Comparison of ENCODE assay signal across 25 cellular contexts in genomic region chr19:30959011-30959410, GRCh38.
"Had no signal": no experiment of that assay in that cellular context is flagged by ENCODE, and none has a peak within 500 bp of the region (broad histone marks: within the 10 kb centered on the region; RNA-seq: fewer than 3 reads in every experiment).

No MANE protein-coding gene starts in this region.

- H3K9me3 Mint-ChIP-seq: dendritic cell treated with granulocyte-macrophage colony-stimulating factor and Interleukin-4, amounts not matched to agents 40 ng/mL and 50 ng/mL, for 4 days; effector memory CD8-positive, alpha-beta T cell; endodermal cell had no signal

- H3K9me3 ChIP-seq: colonic mucosa, gastrocnemius medialis, gastroesophageal sphincter had no signal

- DNase-seq: colonic mucosa; cortex of kidney; dermis blood vessel endothelial cell; dorsolateral prefrontal cortex; effector CD4-positive, alpha-beta T cell; effector CD8-positive, alpha-beta T cell; effector memory CD4-positive, alpha-beta T cell; effector memory CD8-positive, alpha-beta T cell; endodermal cell; erythroblast; esophagus squamous epithelium; foreskin fibroblast; foreskin keratinocyte; foreskin melanocyte; gastrocnemius medialis; glutamatergic neuron; head of caudate nucleus; heart left ventricle; heart right ventricle had no signal

- H3K4me1 ChIP-seq: colonic mucosa, esophagus squamous epithelium, foreskin keratinocyte, gastrocnemius medialis, gastroesophageal sphincter, heart left ventricle, heart right ventricle had no signal

- H3K36me3 ChIP-seq: colonic mucosa, esophagus squamous epithelium, gastrocnemius medialis, gastroesophageal sphincter, heart left ventricle, heart right ventricle had no signal

- ATAC-seq: effector memory CD8-positive, alpha-beta T cell; esophagus mucosa; foreskin keratinocyte; gastrocnemius medialis; gastroesophageal sphincter; heart left ventricle; heart right ventricle had no signal

- H3K27ac Mint-ChIP-seq: dendritic cell treated with granulocyte-macrophage colony-stimulating factor and Interleukin-4, amounts not matched to agents 40 ng/mL and 50 ng/mL, for 4 days; effector memory CD8-positive, alpha-beta T cell; endodermal cell had no signal

- H3K27me3 Mint-ChIP-seq: dendritic cell treated with granulocyte-macrophage colony-stimulating factor and Interleukin-4, amounts not matched to agents 40 ng/mL and 50 ng/mL, for 4 days had no signal

- H3K27ac ChIP-seq: colonic mucosa, coronary artery, dorsolateral prefrontal cortex, epithelial cell of prostate, esophagus squamous epithelium, foreskin keratinocyte, gastrocnemius medialis, gastroesophageal sphincter, heart left ventricle, heart right ventricle, hepatocyte had no signal

- H3K4me3 Mint-ChIP-seq: dendritic cell treated with granulocyte-macrophage colony-stimulating factor and Interleukin-4, amounts not matched to agents 40 ng/mL and 50 ng/mL, for 4 days; effector memory CD8-positive, alpha-beta T cell; endodermal cell had no signal

- H3K4me3 ChIP-seq: colonic mucosa, coronary artery, dorsolateral prefrontal cortex, esophagus squamous epithelium, gastrocnemius medialis, gastroesophageal sphincter, heart left ventricle, heart right ventricle, hepatocyte had no signal

- H3K27me3 ChIP-seq: colonic mucosa, esophagus squamous epithelium, foreskin keratinocyte, gastrocnemius medialis, hepatocyte had no signal
